13 cellular contexts compared by ENCODE assay signal in the genomic region with DNA sequence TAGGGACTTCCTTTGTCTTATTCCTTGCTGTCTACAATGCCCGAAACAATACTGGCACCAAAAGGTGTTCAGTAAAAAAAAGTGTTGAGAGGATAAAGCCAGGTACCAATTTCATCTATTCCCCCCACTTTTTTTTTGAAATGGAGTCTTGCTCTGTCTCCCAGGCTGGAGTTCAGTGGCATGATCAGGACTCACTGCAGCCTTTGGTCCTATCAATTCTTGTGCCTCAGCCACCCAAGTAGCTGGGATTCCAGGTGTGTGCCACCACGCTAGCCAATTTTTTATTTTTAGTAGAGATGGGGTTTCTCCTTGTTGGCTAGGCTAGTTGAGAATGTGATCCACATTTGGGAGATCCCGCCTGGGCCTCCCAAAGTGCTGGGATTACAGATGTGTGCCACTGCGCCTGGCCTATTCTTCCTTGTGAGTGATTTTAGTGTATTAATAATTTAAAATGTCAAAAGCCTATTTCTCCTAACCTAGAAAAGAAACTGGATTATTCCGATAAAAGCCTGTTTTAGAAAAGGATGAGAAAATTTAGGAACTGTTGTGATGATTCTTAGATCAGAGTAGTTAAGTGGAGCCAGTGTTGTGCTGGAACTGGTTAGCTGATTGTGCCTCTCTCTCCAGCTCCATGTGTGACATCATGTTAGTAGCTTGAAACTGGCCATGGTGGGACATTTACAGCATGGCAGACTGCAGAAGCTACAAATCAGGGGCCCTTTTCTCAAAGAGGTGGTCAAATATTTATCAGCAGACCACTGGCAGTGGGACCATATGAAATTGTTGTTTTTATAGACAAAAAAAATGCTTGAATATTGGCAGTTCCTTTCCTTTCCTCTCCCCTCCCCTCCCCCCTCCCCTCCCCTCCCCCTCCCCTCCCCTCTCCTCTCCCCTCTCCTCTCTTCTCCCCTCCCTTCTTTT. TPM values are rescaled to one million over a fixed set of nuclear protein-coding genes. Genes with fewer than 3 reads are reported as not detected.
A peak's percentile ranks its signal among the peaks of the same experiment; 100 is the strongest.
DNase-seq lines count a peak whose midpoint lies in the region; ATAC-seq and TF ChIP-seq lines count a peak whose summit lies in the region.
"Had no signal": no experiment of that assay in that cellular context is flagged by ENCODE, and none has a peak within 500 bp of the region (broad histone marks: within the 10 kb centered on the region; RNA-seq: fewer than 3 reads in every experiment).

No MANE protein-coding gene starts in this region.

- H3K27ac ChIP-seq in neutrophil = peak overlapping the region; percentile 67
- peak overlapping the region in 1 of 2 donors; percentile 31 for H3K27ac ChIP-seq in breast epithelium

- no peaks in the 10 kb centered on the region for H3K27me3 Mint-ChIP-seq in activated naive CD8-positive, alpha-beta T cell treated with anti-CD3 and anti-CD28 coated beads, Interleukin-2, amount 50 U/mL, for 24 hours

- H3K36me3 Mint-ChIP-seq in activated naive CD8-positive, alpha-beta T cell treated with anti-CD3 and anti-CD28 coated beads, Interleukin-2, amount 50 U/mL, for 24 hours (ENCODE audit: low read depth) = peaks cover 24% of the 10 kb centered on the region

- peaks cover 93% of the 10 kb centered on the region for H3K4me1 Mint-ChIP-seq in activated naive CD8-positive, alpha-beta T cell treated with anti-CD3 and anti-CD28 coated beads, Interleukin-2, amount 50 U/mL, for 24 hours

- no peaks in the 10 kb centered on the region for H3K9me3 Mint-ChIP-seq in activated naive CD8-positive, alpha-beta T cell treated with anti-CD3 and anti-CD28 coated beads, Interleukin-2, amount 50 U/mL, for 24 hours

- H3K4me1 ChIP-seq in neutrophil (ENCODE audit: control insufficient read depth in 1 of 2, insufficient read depth in 1 of 2, low read depth in 1 of 2, low read length in 1 of 2) = peaks cover 29 to 44% of the 10 kb centered on the region in 2 experiments
- H3K4me1 ChIP-seq in breast epithelium = no peaks in the 10 kb centered on the region

- H3K27me3 ChIP-seq in neutrophil (no peaks in the 10 kb centered on the region), breast epithelium (no peaks in the 10 kb centered on the region)
- H3K27me3 ChIP-seq: body of pancreas had no signal

- H3K4me3 ChIP-seq in neutrophil (ENCODE audit: low read depth in 1 of 2, low read length in 1 of 2) = no peak overlapping the region
- no peak overlapping the region for H3K4me3 ChIP-seq in breast epithelium
- H3K4me3 ChIP-seq: A549, body of pancreas, lung had no signal

- TF ChIP-seq CTCF in neutrophil (IDR thresholded peaks at IDR 0.05) (no peak), breast epithelium (IDR thresholded peaks at IDR 0.05) (no peak)

- peak overlapping the region; percentile 94 for H3K27ac Mint-ChIP-seq in activated naive CD8-positive, alpha-beta T cell treated with anti-CD3 and anti-CD28 coated beads, Interleukin-2, amount 50 U/mL, for 24 hours

- H3K36me3 ChIP-seq in neutrophil (no peaks in the 10 kb centered on the region), breast epithelium (no peaks in the 10 kb centered on the region)

- intact Hi-C loops in breast epithelium (cut with DNase I; ENCODE audit: low total_unique reads) = no loop called here

- DNase-seq in NCI-H82 (lab: John Stamatoyannopoulos, UW) (peak; percentile 5), NCI-H82 treated with DMSO at 0.1 percent for 48 hours (lab: John Stamatoyannopoulos, UW; ENCODE audit: unreplicated experiment) (no peak), NCI-H1105 treated with DMSO at 0.1 percent for 48 hours (lab: John Stamatoyannopoulos, UW) (peak; percentile 29), NCI-H2029 (lab: John Stamatoyannopoulos, UW) (no peak), breast epithelium (ENCODE audit: low spot score in 2 of 2) (no peak)
- DNase-seq in activated naive CD8-positive, alpha-beta T cell treated with anti-CD3 and anti-CD28 coated beads, Interleukin-2, amount 50 U/mL, for 24 hours = no peak
- DNase-seq: body of pancreas, NCI-H1048 had no signal

- ATAC-seq in activated naive CD8-positive, alpha-beta T cell treated with anti-CD3 and anti-CD28 coated beads, Interleukin-2, amount 50 U/mL, for 24 hours = no peak
- ATAC-seq in GM18868 (IDR thresholded peaks at IDR 0.05; ENCODE audit: unreplicated experiment) = no peak
- ATAC-seq: sciatic nerve had no signal

- no peak overlapping the region for H3K4me3 Mint-ChIP-seq in activated naive CD8-positive, alpha-beta T cell treated with anti-CD3 and anti-CD28 coated beads, Interleukin-2, amount 50 U/mL, for 24 hours

- TF ChIP-seq POLR2A in breast epithelium (IDR thresholded peaks at IDR 0.05) = no peak

- H3K9me3 ChIP-seq in neutrophil (no peaks in the 10 kb centered on the region), breast epithelium (no peaks in the 10 kb centered on the region)
- H3K9me3 ChIP-seq: A549, body of pancreas had no signal

RNA-seq across cellular contexts. Expression of a gene that starts 14.3 kb away (rescaled TPM):
- total RNA-seq in breast epithelium = 10 to 100 TPM; 39.4 to 82.8 (median 41.0) TPM

Comparison
In these comparisons a context has a peak if more than half of its experiments do, and no peak if none do; other contexts are left out.
1. DNase-seq: peak in NCI-H82 (single experiment) and NCI-H1105 treated with DMSO at 0.1 percent for 48 hours (single experiment); none in NCI-H82 treated with DMSO at 0.1 percent for 48 hours (single experiment), activated naive CD8-positive, alpha-beta T cell treated with anti-CD3 and anti-CD28 coated beads, Interleukin-2, amount 50 U/mL, for 24 hours (single experiment), NCI-H2029 (single experiment) and breast epithelium (0 of 2).